11 cellular contexts compared by ENCODE assay signal in genomic region chr2:132668189-132668833, GRCh38. TPM values are rescaled to one million over a fixed set of nuclear protein-coding genes. Genes with fewer than 3 reads are reported as not detected.
DNase-seq lines count a peak whose midpoint lies in the region; ATAC-seq and TF ChIP-seq lines count a peak whose summit lies in the region.
"Had no signal": no experiment of that assay in that cellular context is flagged by ENCODE, and none has a peak within 500 bp of the region (broad histone marks: within the 10 kb centered on the region; RNA-seq: fewer than 3 reads in every experiment).

No MANE protein-coding gene starts in this region.

- no peak overlapping the region for H3K4me3 Mint-ChIP-seq in activated T-helper 17 cell treated with anti-CD3 and anti-CD28 coated beads, Interleukin-2, amount 50 U/mL, for 72 hours

- peaks cover 9% of the 10 kb centered on the region; the same call in 1 of the 2 replicates for H3K4me1 ChIP-seq in HUES6 (ENCODE audit: control insufficient read depth, insufficient read depth, low read length)

- H3K36me3 ChIP-seq in HUES6 (ENCODE audit: control insufficient read depth, insufficient read depth, low read length) (no peaks in the 10 kb centered on the region), kidney epithelial cell (ENCODE audit: control insufficient read depth, insufficient read depth, low read length) (no peaks in the 10 kb centered on the region)
- H3K36me3 ChIP-seq: left lung had no signal

- no peak overlapping the region for H3K9ac ChIP-seq in HUES6 (ENCODE audit: low read length)

- H3K4me3 ChIP-seq in AG09309 (ENCODE audit: control insufficient read depth, low read depth, low read length) (peak overlapping the region; percentile 65), HUES6 (ENCODE audit: low read depth, low read length) (peak overlapping the region; percentile 55), astrocyte of the cerebellum (ENCODE audit: low read depth, low read length) (peak overlapping the region; percentile 80), kidney epithelial cell (ENCODE audit: low read depth, low read length) (peak overlapping the region; percentile 91)

- peaks cover 5% of the 10 kb centered on the region for H3K4me1 Mint-ChIP-seq in activated T-helper 17 cell treated with anti-CD3 and anti-CD28 coated beads, Interleukin-2, amount 50 U/mL, for 72 hours

- peaks cover 25% of the 10 kb centered on the region for H3K27me3 Mint-ChIP-seq in activated T-helper 17 cell treated with anti-CD3 and anti-CD28 coated beads, Interleukin-2, amount 50 U/mL, for 72 hours

- DNase-seq in AG09309 (ENCODE audit: low read depth) (no peak), astrocyte of the cerebellum (ENCODE audit: low read depth) (no peak), kidney epithelial cell (ENCODE audit: low read depth) (no peak), inferior parietal cortex (ENCODE audit: extremely low spot score) (no peak), RKO (ENCODE audit: low spot score) (no peak)
- DNase-seq: activated CD4-positive, alpha-beta T cell treated with anti-CD3 and anti-CD28 coated beads, Interleukin-2, amount 50 U/mL, for 4 hours; NCI-H226 had no signal

- no peaks in the 10 kb centered on the region for H3K9me3 ChIP-seq in HUES6 (ENCODE audit: control insufficient read depth, insufficient read depth, low read depth, low read length)
- H3K9me3 ChIP-seq: left lung had no signal

- no peaks in the 10 kb centered on the region for H3K9me3 Mint-ChIP-seq in activated T-helper 17 cell treated with anti-CD3 and anti-CD28 coated beads, Interleukin-2, amount 50 U/mL, for 72 hours

- peaks cover 6% of the 10 kb centered on the region for H3K36me3 Mint-ChIP-seq in activated T-helper 17 cell treated with anti-CD3 and anti-CD28 coated beads, Interleukin-2, amount 50 U/mL, for 72 hours (ENCODE audit: low read depth)

- in situ Hi-C loops in astrocyte of the cerebellum (cut with HindIII; ENCODE audit: low sequenced_read_pairs): no loop called here

- no peak overlapping the region for H3K27ac ChIP-seq in HUES6 (ENCODE audit: low read depth, low read length)
- H3K27ac ChIP-seq: left lung had no signal

- TF ChIP-seq CTCF in AG09309 (IDR thresholded peaks at IDR 0.05; ENCODE audit: control insufficient read depth, insufficient read depth, low read depth, low read length, missing control alignments) (peak; percentile 23), astrocyte of the cerebellum (IDR thresholded peaks at IDR 0.05; ENCODE audit: low read depth, low read length, missing control alignments) (peak; percentile 60), kidney epithelial cell (IDR thresholded peaks at IDR 0.05; ENCODE audit: insufficient read depth, low read length, poor library complexity, severe bottlenecking) (peak; percentile 72)

- peaks cover 61% of the 10 kb centered on the region for H3K27me3 ChIP-seq in HUES6 (ENCODE audit: control insufficient read depth, insufficient read depth, low read length)
- no peaks in the 10 kb centered on the region for H3K27me3 ChIP-seq in kidney epithelial cell (ENCODE audit: control insufficient read depth, insufficient read depth, low read length)

- ATAC-seq in HG02759 (IDR thresholded peaks at IDR 0.05; ENCODE audit: unreplicated experiment): no peak
- no peak for ATAC-seq in activated T-helper 17 cell treated with anti-CD3 and anti-CD28 coated beads, Interleukin-2, amount 50 U/mL, for 72 hours (replicated peaks)

- H3K27ac Mint-ChIP-seq in activated T-helper 17 cell treated with anti-CD3 and anti-CD28 coated beads, Interleukin-2, amount 50 U/mL, for 72 hours: no peak overlapping the region

RNA-seq across cellular contexts. Expression of gene LYPD1, which starts 1.7 kb away (rescaled TPM):
- 53.2 and 59.1 TPM in 2 replicates for total RNA-seq in kidney epithelial cell
- not detected for total RNA-seq in activated T-helper 17 cell treated with anti-CD3 and anti-CD28 coated beads, Interleukin-2, amount 50 U/mL, for 72 hours

Comparison
In these comparisons a context has a peak if more than half of its experiments do, and no peak if none do; other contexts are left out.
1. RNA of gene LYPD1, which starts 1.7 kb away (total RNA-seq): 53.2 to 59.1 TPM in kidney epithelial cell; not detected in activated T-helper 17 cell treated with anti-CD3 and anti-CD28 coated beads, Interleukin-2, amount 50 U/mL, for 72 hours; every median in the first group is over 10 times any median in the second.
2. Peak in every context shown above with its lines, with median percentiles within 50 percentile points of each other: H3K4me3 ChIP-seq and CTCF ChIP-seq.